13 cellular contexts compared by ENCODE assay signal in genomic region chr19:1221904-1222255, GRCh38.
"Had no signal": no experiment of that assay in that cellular context is flagged by ENCODE, and none has a peak within 500 bp of the region (broad histone marks: within the 10 kb centered on the region; RNA-seq: fewer than 3 reads in every experiment).

No MANE protein-coding gene starts in this region.

- H3K27ac ChIP-seq: parathyroid adenoma had no signal

- H3K4me3 ChIP-seq: upper lobe of left lung had no signal

- H3K9ac ChIP-seq: parathyroid adenoma had no signal

- H3K9me3 Mint-ChIP-seq: activated naive CD8-positive, alpha-beta T cell treated with anti-CD3 and anti-CD28 coated beads, Interleukin-2, amount 50 U/mL, for 24 hours; effector memory CD8-positive, alpha-beta T cell; nephron; stimulated activated memory B cell treated with anti-CD40 and anti-IgM and Interleukin-4, amounts not matched to agents 10 μg/mL and 1 μg/mL and 100 μg/mL, for 72 hours had no signal

- H3K36me3 Mint-ChIP-seq: stimulated activated memory B cell treated with anti-CD40 and anti-IgM and Interleukin-4, amounts not matched to agents 10 μg/mL and 1 μg/mL and 100 μg/mL, for 72 hours had no signal

- H3K27me3 ChIP-seq: upper lobe of left lung had no signal

- H3K9me3 ChIP-seq: upper lobe of left lung had no signal

- H3K27me3 Mint-ChIP-seq: activated naive CD8-positive, alpha-beta T cell treated with anti-CD3 and anti-CD28 coated beads, Interleukin-2, amount 50 U/mL, for 24 hours; effector memory CD8-positive, alpha-beta T cell; stimulated activated memory B cell treated with anti-CD40 and anti-IgM and Interleukin-4, amounts not matched to agents 10 μg/mL and 1 μg/mL and 100 μg/mL, for 72 hours had no signal

- H3K4me1 Mint-ChIP-seq: activated naive CD8-positive, alpha-beta T cell treated with anti-CD3 and anti-CD28 coated beads, Interleukin-2, amount 50 U/mL, for 24 hours; stimulated activated memory B cell treated with anti-CD40 and anti-IgM and Interleukin-4, amounts not matched to agents 10 μg/mL and 1 μg/mL and 100 μg/mL, for 72 hours had no signal

- ATAC-seq: activated naive CD8-positive, alpha-beta T cell treated with anti-CD3 and anti-CD28 coated beads, Interleukin-2, amount 50 U/mL, for 24 hours; effector memory CD8-positive, alpha-beta T cell; stimulated activated memory B cell treated with anti-CD40 and anti-IgM and Interleukin-4, amounts not matched to agents 10 μg/mL and 1 μg/mL and 100 μg/mL, for 72 hours had no signal

- DNase-seq: activated CD4-positive, alpha-beta T cell treated with anti-CD3 and anti-CD28 coated beads for 4 hours; activated CD8-positive, alpha-beta memory T cell treated with anti-CD3 and anti-CD28 coated beads, Interleukin-2, amount 50 U/mL, for 48 hours; activated CD8-positive, alpha-beta T cell treated with anti-CD3 and anti-CD28 coated beads, Interleukin-2, amount 10 ng/mL, durations not matched to agents 7 days and 5 days; activated naive CD4-positive, alpha-beta T cell; activated naive CD8-positive, alpha-beta T cell treated with anti-CD3 and anti-CD28 coated beads, Interleukin-2, amount 50 U/mL, for 24 hours; central memory CD4-positive, alpha-beta T cell; effector memory CD8-positive, alpha-beta T cell; stimulated activated CD4-positive, alpha-beta T cell treated with anti-CD3 and anti-CD28 coated beads, Interleukin-1b, Interleukin-23, amount 100 ng/mL, for 48 hours; T1000 had no signal

- H2AFZ ChIP-seq: parathyroid adenoma had no signal

- H3K4me1 ChIP-seq: parathyroid adenoma had no signal

- H3K27ac Mint-ChIP-seq: activated CD8-positive, alpha-beta T cell treated with anti-CD3 and anti-CD28 coated beads, Interleukin-2, amount 10 ng/mL, durations not matched to agents 7 days and 5 days; activated naive CD8-positive, alpha-beta T cell treated with anti-CD3 and anti-CD28 coated beads, Interleukin-2, amount 50 U/mL, for 24 hours; nephron; stimulated activated memory B cell treated with anti-CD40 and anti-IgM and Interleukin-4, amounts not matched to agents 10 μg/mL and 1 μg/mL and 100 μg/mL, for 72 hours had no signal

- H3K4me3 Mint-ChIP-seq: activated CD8-positive, alpha-beta T cell treated with anti-CD3 and anti-CD28 coated beads, Interleukin-2, amount 10 ng/mL, durations not matched to agents 7 days and 5 days; activated naive CD8-positive, alpha-beta T cell treated with anti-CD3 and anti-CD28 coated beads, Interleukin-2, amount 50 U/mL, for 24 hours; effector memory CD8-positive, alpha-beta T cell; nephron; stimulated activated memory B cell treated with anti-CD40 and anti-IgM and Interleukin-4, amounts not matched to agents 10 μg/mL and 1 μg/mL and 100 μg/mL, for 72 hours had no signal
